31 cellular contexts compared by ENCODE assay signal in genomic region chr5:112854651-112855050, GRCh38.
"Had no signal": no experiment of that assay in that cellular context is flagged by ENCODE, and none has a peak within 500 bp of the region (broad histone marks: within the 10 kb centered on the region; RNA-seq: fewer than 3 reads in every experiment).

No MANE protein-coding gene starts in this region.

- H3K27ac ChIP-seq: ascending aorta, colonic mucosa, epithelial cell of prostate, esophagus squamous epithelium, WERI-Rb-1 had no signal

- H3K4me3 Mint-ChIP-seq: activated B cell treated with CpG ODN at 0.5 μM for 24 hours; activated CD4-positive, alpha-beta memory T cell treated with anti-CD3 and anti-CD28 coated beads for 36 hours; activated CD8-positive, alpha-beta memory T cell treated with anti-CD3 and anti-CD28 coated beads, Interleukin-2, amount 10 ng/mL, durations not matched to agents 7 days and 5 days; activated CD8-positive, alpha-beta T cell treated with anti-CD3 and anti-CD28 coated beads, Interleukin-2, amount 10 ng/mL, durations not matched to agents 7 days and 5 days; activated naive CD4-positive, alpha-beta T cell treated with anti-CD3 and anti-CD28 coated beads, Interleukin-2, amount 10 ng/mL, durations not matched to agents 7 days and 5 days; activated naive CD8-positive, alpha-beta T cell treated with anti-CD3 and anti-CD28 coated beads, Interleukin-2, amount 10 ng/mL, durations not matched to agents 7 days and 5 days; activated T-helper 1 cell treated with anti-CD3 and anti-CD28 coated beads, Interleukin-12 subunit alpha, Interleukin-12 subunit beta, Interleukin-2, Interleukin-4 antibody, amounts not matched to agents 30 ng/mL and 10 ng/mL and 1 ng/mL, durations not matched to agents 14 hours and 24 hours and 36 hours; T-helper 17 cell; T-helper 2 cell treated with Interferon-gamma antibody and Interleukin-4, amounts not matched to agents 5 μg/mL and 100 μg/mL, for 36 hours had no signal

- ATAC-seq: activated CD4-positive, CD25-positive, alpha-beta regulatory T cell treated with anti-CD3 and anti-CD28 coated beads, Interleukin-2, amount 50 U/mL, for 24 hours; activated CD8-positive, alpha-beta memory T cell treated with anti-CD3 and anti-CD28 coated beads, Interleukin-2, amount 10 ng/mL, durations not matched to agents 7 days and 5 days; activated CD8-positive, alpha-beta T cell treated with anti-CD3 and anti-CD28 coated beads, Interleukin-2, amount 10 ng/mL, durations not matched to agents 7 days and 5 days; activated naive CD4-positive, alpha-beta T cell treated with anti-CD3 and anti-CD28 coated beads, Interleukin-2, amount 50 U/mL, for 72 hours; T-helper 17 cell had no signal

- H3K36me3 Mint-ChIP-seq: activated CD4-positive, alpha-beta memory T cell treated with anti-CD3 and anti-CD28 coated beads for 36 hours had no signal

- H3K27me3 ChIP-seq: ascending aorta had no signal

- H3K4me1 ChIP-seq: ascending aorta, colonic mucosa, esophagus squamous epithelium had no signal

- DNase-seq: activated B cell treated with CpG ODN at 0.5 μM for 24 hours; activated CD4-positive, alpha-beta memory T cell treated with anti-CD3 and anti-CD28 coated beads for 36 hours; activated CD4-positive, alpha-beta T cell treated with anti-CD3 and anti-CD28 coated beads for 48 hours; activated CD8-positive, alpha-beta memory T cell treated with anti-CD3 and anti-CD28 coated beads, Interleukin-2, amount 10 ng/mL, durations not matched to agents 7 days and 5 days; activated CD8-positive, alpha-beta memory T cell treated with anti-CD3 and anti-CD28 coated beads, Interleukin-2, amount 50 U/mL, for 4 hours; activated CD8-positive, alpha-beta T cell treated with anti-CD3 and anti-CD28 coated beads, Interleukin-2, amount 10 ng/mL, durations not matched to agents 7 days and 5 days; activated effector memory CD4-positive, alpha-beta T cell treated with anti-CD3 and anti-CD28 coated beads, Interleukin-2, amount 50 U/mL, for 16 hours; activated naive CD4-positive, alpha-beta T cell; activated naive CD4-positive, alpha-beta T cell treated with anti-CD3 and anti-CD28 coated beads, Interleukin-2, amount 10 ng/mL, durations not matched to agents 7 days and 5 days; activated naive CD8-positive, alpha-beta T cell treated with anti-CD3 and anti-CD28 coated beads, Interleukin-2, amount 10 ng/mL, durations not matched to agents 7 days and 5 days; activated T-cell treated with anti-CD3 and anti-CD28 coated beads, Interleukin-2, amount 50 U/mL, for 1 hour; activated T-cell treated with anti-CD3 and anti-CD28 coated beads, Interleukin-2, amount 50 U/mL, for 48 hours; caudate nucleus; colonic mucosa; effector CD8-positive, alpha-beta T cell; esophagus squamous epithelium; head of caudate nucleus; hippocampal formation; T-helper 17 cell; T1000; WERI-Rb-1 had no signal

- H3K27ac Mint-ChIP-seq: activated B cell treated with CpG ODN at 0.5 μM for 24 hours; activated CD4-positive, alpha-beta memory T cell treated with anti-CD3 and anti-CD28 coated beads for 36 hours; activated CD8-positive, alpha-beta memory T cell treated with anti-CD3 and anti-CD28 coated beads, Interleukin-2, amount 10 ng/mL, durations not matched to agents 7 days and 5 days; activated CD8-positive, alpha-beta T cell treated with anti-CD3 and anti-CD28 coated beads, Interleukin-2, amount 10 ng/mL, durations not matched to agents 7 days and 5 days; activated naive CD4-positive, alpha-beta T cell treated with anti-CD3 and anti-CD28 coated beads, Interleukin-2, amount 10 ng/mL, durations not matched to agents 7 days and 5 days; activated naive CD4-positive, alpha-beta T cell treated with anti-CD3 and anti-CD28 coated beads, Interleukin-2, amount 50 U/mL, for 72 hours; activated naive CD8-positive, alpha-beta T cell treated with anti-CD3 and anti-CD28 coated beads, Interleukin-2, amount 10 ng/mL, durations not matched to agents 7 days and 5 days; activated T-helper 1 cell treated with anti-CD3 and anti-CD28 coated beads, Interleukin-12 subunit alpha, Interleukin-12 subunit beta, Interleukin-2, Interleukin-4 antibody, amounts not matched to agents 30 ng/mL and 10 ng/mL and 1 ng/mL, durations not matched to agents 14 hours and 24 hours and 36 hours; activated T-helper 2 cell treated with anti-CD3 and anti-CD28 coated beads, Interferon-gamma antibody, Interleukin-2, Interleukin-4, amounts not matched to agents 10 μg/mL and 5 μg/mL and 100 μg/mL, durations not matched to agents 14 hours and 24 hours and 36 hours; T-helper 17 cell; T-helper 2 cell treated with Interferon-gamma antibody and Interleukin-4, amounts not matched to agents 5 μg/mL and 100 μg/mL, for 36 hours had no signal

- H3K4me3 ChIP-seq: ascending aorta, colonic mucosa, esophagus squamous epithelium had no signal

- H3K9me3 ChIP-seq: ascending aorta, colonic mucosa, esophagus squamous epithelium had no signal

- H3K4me1 Mint-ChIP-seq: activated B cell treated with CpG ODN at 0.5 μM for 24 hours, T-helper 17 cell had no signal

- FAIRE-seq: endometrium, endothelial cell of umbilical vein, frontal cortex had no signal

- H3K36me3 ChIP-seq: ascending aorta, colonic mucosa, esophagus squamous epithelium, WERI-Rb-1 had no signal
